20 cellular contexts compared by ENCODE assay signal in the genomic region with DNA sequence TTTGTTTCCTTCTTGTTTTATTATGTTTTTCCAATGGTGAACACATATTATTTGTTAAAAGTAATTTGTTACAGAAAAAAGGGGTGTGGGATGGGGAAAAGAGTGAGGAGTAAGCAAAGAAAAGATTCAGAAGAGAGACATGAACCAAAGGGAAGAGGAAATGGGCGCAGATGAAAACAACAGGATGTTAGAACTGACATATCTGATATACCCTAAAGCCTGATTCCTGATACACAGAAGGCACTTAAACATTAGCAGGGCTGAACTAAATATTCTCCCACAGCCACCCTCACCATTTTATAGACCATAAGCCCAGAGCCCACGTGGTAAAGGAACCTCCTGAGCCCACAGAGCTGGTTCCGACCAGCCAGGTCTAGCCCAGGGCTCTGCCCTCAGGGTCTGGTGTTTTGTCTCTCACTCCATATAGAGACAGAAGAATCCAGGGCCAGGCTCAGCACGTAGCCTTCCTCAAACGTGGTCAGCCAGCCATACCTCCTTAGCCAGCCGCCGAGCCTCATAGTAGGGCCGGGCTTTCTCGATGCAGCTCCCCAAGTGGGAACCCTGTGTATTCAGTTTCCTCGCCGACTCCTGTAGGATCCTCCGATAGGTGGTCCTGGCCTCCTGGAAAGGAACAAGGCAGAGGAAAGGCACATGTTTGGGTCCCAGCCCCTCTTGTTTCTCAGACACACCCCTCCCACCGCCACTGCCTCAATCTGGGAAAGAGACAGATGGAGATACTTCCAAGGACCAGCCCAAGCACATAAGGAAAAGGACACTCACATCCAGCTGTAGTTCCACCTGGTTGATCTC. TPM values are rescaled to one million over a fixed set of nuclear protein-coding genes. Genes with fewer than 3 reads are reported as not detected.
DNase-seq lines count a peak whose midpoint lies in the region; ATAC-seq and TF ChIP-seq lines count a peak whose summit lies in the region.
"Had no signal": no experiment of that assay in that cellular context is flagged by ENCODE, and none has a peak within 500 bp of the region (broad histone marks: within the 10 kb centered on the region; RNA-seq: fewer than 3 reads in every experiment).

No MANE protein-coding gene starts in this region.

- no peak overlapping the region for H3K27ac ChIP-seq in CD8-positive, alpha-beta T cell (ENCODE audit: low read depth, low read length)
- H3K27ac ChIP-seq: A549 had no signal

- POLR2A ChIA-PET in CD8-positive, alpha-beta T cell (lab: Charles Lee): interaction anchor here (0.8 kb wide), 1 partner anchor 9 kb away, joined by 3 read pairs; a partner anchor contains a TSS

- ATAC-seq in CD8-positive, alpha-beta T cell: no peak
- no peak for ATAC-seq in activated CD8-positive, alpha-beta memory T cell treated with anti-CD3 and anti-CD28 coated beads, Interleukin-2, amount 10 ng/mL, durations not matched to agents 7 days and 5 days
- ATAC-seq in natural killer cell treated with Interleukin-12 subunit alpha and Interleukin-12 subunit beta and Interleukin-15 and Interleukin-18, amount 100 ng/mL, for 72 hours: no peak
- no peak for ATAC-seq in HG02798 (IDR thresholded peaks at IDR 0.05; ENCODE audit: poor library complexity, unreplicated experiment)
- ATAC-seq: A549, left cardiac atrium had no signal

- H3K4me3 Mint-ChIP-seq in activated CD4-positive, alpha-beta T cell treated with anti-CD3 and anti-CD28 coated beads, Interleukin-2, amount 10 ng/mL, durations not matched to agents 24 days and 14 days: peak overlapping the region; percentile 36
- peak overlapping the region; percentile 32 for H3K4me3 Mint-ChIP-seq in CD8-positive, alpha-beta T cell
- no peak overlapping the region for H3K4me3 Mint-ChIP-seq in activated CD8-positive, alpha-beta memory T cell treated with anti-CD3 and anti-CD28 coated beads, Interleukin-2, amount 10 ng/mL, durations not matched to agents 7 days and 5 days
- peak overlapping the region; percentile 19 for H3K4me3 Mint-ChIP-seq in natural killer cell treated with Interleukin-12 subunit alpha and Interleukin-12 subunit beta and Interleukin-15 and Interleukin-18, amount 100 ng/mL, for 72 hours
- H3K4me3 Mint-ChIP-seq: stimulated activated memory B cell treated with anti-CD40 and anti-IgM and Interleukin-4, amounts not matched to agents 10 μg/mL and 1 μg/mL and 100 μg/mL, for 72 hours had no signal

- peak overlapping the region; percentile 76 for H3K27ac Mint-ChIP-seq in activated CD4-positive, alpha-beta T cell treated with anti-CD3 and anti-CD28 coated beads, Interleukin-2, amount 10 ng/mL, durations not matched to agents 24 days and 14 days
- H3K27ac Mint-ChIP-seq in CD8-positive, alpha-beta T cell: peak overlapping the region; percentile 64
- H3K27ac Mint-ChIP-seq in activated CD8-positive, alpha-beta memory T cell treated with anti-CD3 and anti-CD28 coated beads, Interleukin-2, amount 10 ng/mL, durations not matched to agents 7 days and 5 days: peak overlapping the region; percentile 50
- peak overlapping the region; percentile 58 to 70 for H3K27ac Mint-ChIP-seq in natural killer cell treated with Interleukin-12 subunit alpha and Interleukin-12 subunit beta and Interleukin-15 and Interleukin-18, amount 100 ng/mL, for 72 hours

- no peaks in the 10 kb centered on the region for H3K9me3 ChIP-seq in CD8-positive, alpha-beta T cell (ENCODE audit: low read length)
- H3K9me3 ChIP-seq: A549, mucosa of descending colon had no signal

- no peak overlapping the region for H3K4me3 ChIP-seq in CD8-positive, alpha-beta T cell (ENCODE audit: low read depth, low read length)
- H3K4me3 ChIP-seq: A549, mucosa of descending colon, smooth muscle cell had no signal

- H3K27me3 Mint-ChIP-seq in activated CD4-positive, alpha-beta T cell treated with anti-CD3 and anti-CD28 coated beads, Interleukin-2, amount 10 ng/mL, durations not matched to agents 24 days and 14 days: no peaks in the 10 kb centered on the region
- no peaks in the 10 kb centered on the region for H3K27me3 Mint-ChIP-seq in CD8-positive, alpha-beta T cell (ENCODE audit: low read depth)
- no peaks in the 10 kb centered on the region for H3K27me3 Mint-ChIP-seq in activated CD8-positive, alpha-beta memory T cell treated with anti-CD3 and anti-CD28 coated beads, Interleukin-2, amount 10 ng/mL, durations not matched to agents 7 days and 5 days
- H3K27me3 Mint-ChIP-seq in natural killer cell treated with Interleukin-12 subunit alpha and Interleukin-12 subunit beta and Interleukin-15 and Interleukin-18, amount 100 ng/mL, for 72 hours: no peaks in the 10 kb centered on the region
- H3K27me3 Mint-ChIP-seq: IgD-negative memory B cell; stimulated activated memory B cell treated with anti-CD40 and anti-IgM and Interleukin-4, amounts not matched to agents 10 μg/mL and 1 μg/mL and 100 μg/mL, for 72 hours had no signal

- DNase-seq in activated CD4-positive, alpha-beta T cell treated with anti-CD3 and anti-CD28 coated beads, Interleukin-2, amount 10 ng/mL, durations not matched to agents 24 days and 14 days: peak; percentile 56
- no peak for DNase-seq in activated CD4-positive, alpha-beta T cell treated with anti-CD3 and anti-CD28 coated beads, Interleukin-2, amount 50 U/mL, for 48 hours
- DNase-seq in CD8-positive, alpha-beta T cell: no peak
- DNase-seq in activated CD8-positive, alpha-beta memory T cell treated with anti-CD3 and anti-CD28 coated beads, Interleukin-2, amount 10 ng/mL, durations not matched to agents 7 days and 5 days: peak; percentile 32
- no peak for DNase-seq in natural killer cell treated with Interleukin-12 subunit alpha and Interleukin-12 subunit beta and Interleukin-15 and Interleukin-18, amount 100 ng/mL, for 72 hours (ENCODE audit: low spot score)
- DNase-seq in NCI-H2081 (lab: John Stamatoyannopoulos, UW): no peak
- no peak for DNase-seq in kidney tubule cell (ENCODE audit: low spot score)
- DNase-seq: cerebellar nuclear complex, EL, left cardiac atrium, mucosa of descending colon, NCI-H1092, NCI-H2107, NCI-H69, trophoblast cell had no signal

- H3K36me3 ChIP-seq in CD8-positive, alpha-beta T cell (ENCODE audit: insufficient read depth, low read length): peaks cover 21% of the 10 kb centered on the region

- peaks cover 38% of the 10 kb centered on the region for H3K4me1 ChIP-seq in CD8-positive, alpha-beta T cell (ENCODE audit: insufficient read depth, low read length)

- TF ChIP-seq CTCF in CD8-positive, alpha-beta T cell (IDR thresholded peaks at IDR 0.05): no peak

- H3K4me1 Mint-ChIP-seq in activated CD4-positive, alpha-beta T cell treated with anti-CD3 and anti-CD28 coated beads, Interleukin-2, amount 10 ng/mL, durations not matched to agents 24 days and 14 days: peaks cover 38% of the 10 kb centered on the region
- peaks cover 49% of the 10 kb centered on the region for H3K4me1 Mint-ChIP-seq in CD8-positive, alpha-beta T cell (ENCODE audit: low read depth)
- peaks cover 28% of the 10 kb centered on the region for H3K4me1 Mint-ChIP-seq in activated CD8-positive, alpha-beta memory T cell treated with anti-CD3 and anti-CD28 coated beads, Interleukin-2, amount 10 ng/mL, durations not matched to agents 7 days and 5 days
- peaks cover 23 to 32% of the 10 kb centered on the region in 2 donors for H3K4me1 Mint-ChIP-seq in natural killer cell treated with Interleukin-12 subunit alpha and Interleukin-12 subunit beta and Interleukin-15 and Interleukin-18, amount 100 ng/mL, for 72 hours (ENCODE audit: low read depth in 2 of 2)

- H3K27me3 ChIP-seq in CD8-positive, alpha-beta T cell (ENCODE audit: insufficient read depth, low read length): no peaks in the 10 kb centered on the region

- intact Hi-C loops in activated CD4-positive, alpha-beta T cell treated with anti-CD3 and anti-CD28 coated beads, Interleukin-2, amount 10 ng/mL, durations not matched to agents 24 days and 14 days (cut with micrococcal nuclease): no loop called here
- intact Hi-C loops in CD8-positive, alpha-beta T cell (cut with DNase I, micrococcal nuclease): no loop called here

- H3K9me3 Mint-ChIP-seq in activated CD4-positive, alpha-beta T cell treated with anti-CD3 and anti-CD28 coated beads, Interleukin-2, amount 10 ng/mL, durations not matched to agents 24 days and 14 days: no peaks in the 10 kb centered on the region
- H3K9me3 Mint-ChIP-seq in CD8-positive, alpha-beta T cell: no peaks in the 10 kb centered on the region
- no peaks in the 10 kb centered on the region for H3K9me3 Mint-ChIP-seq in activated CD8-positive, alpha-beta memory T cell treated with anti-CD3 and anti-CD28 coated beads, Interleukin-2, amount 10 ng/mL, durations not matched to agents 7 days and 5 days (ENCODE audit: low read depth)
- H3K9me3 Mint-ChIP-seq in natural killer cell treated with Interleukin-12 subunit alpha and Interleukin-12 subunit beta and Interleukin-15 and Interleukin-18, amount 100 ng/mL, for 72 hours: no peaks in the 10 kb centered on the region
- H3K9me3 Mint-ChIP-seq: IgD-negative memory B cell; stimulated activated memory B cell treated with anti-CD40 and anti-IgM and Interleukin-4, amounts not matched to agents 10 μg/mL and 1 μg/mL and 100 μg/mL, for 72 hours had no signal

- CTCF ChIA-PET in CD8-positive, alpha-beta T cell (lab: Charles Lee): no interaction called here
- CTCF ChIA-PET in activated CD8-positive, alpha-beta memory T cell treated with anti-CD3 and anti-CD28 coated beads, Interleukin-2, amount 10 ng/mL, durations not matched to agents 7 days and 5 days (lab: Charles Lee): interaction anchor here (0.9 kb wide), 1 partner anchor 10 kb away, joined by 3 read pairs; no protein-coding TSS in a partner anchor

- H3K36me3 Mint-ChIP-seq in activated CD4-positive, alpha-beta T cell treated with anti-CD3 and anti-CD28 coated beads, Interleukin-2, amount 10 ng/mL, durations not matched to agents 24 days and 14 days (ENCODE audit: low read depth): peaks cover 56% of the 10 kb centered on the region
- H3K36me3 Mint-ChIP-seq in CD8-positive, alpha-beta T cell: peaks cover 81% of the 10 kb centered on the region
- peaks cover 26% of the 10 kb centered on the region for H3K36me3 Mint-ChIP-seq in activated CD8-positive, alpha-beta memory T cell treated with anti-CD3 and anti-CD28 coated beads, Interleukin-2, amount 10 ng/mL, durations not matched to agents 7 days and 5 days
- H3K36me3 Mint-ChIP-seq in natural killer cell treated with Interleukin-12 subunit alpha and Interleukin-12 subunit beta and Interleukin-15 and Interleukin-18, amount 100 ng/mL, for 72 hours: peaks cover 17% of the 10 kb centered on the region

RNA-seq across cellular contexts. Expression of a gene that starts 9.5 kb away (rescaled TPM):
- total RNA-seq in activated CD4-positive, alpha-beta T cell treated with anti-CD3 and anti-CD28 coated beads, Interleukin-2, amount 10 ng/mL, durations not matched to agents 24 days and 14 days: 27.5 and 28.2 TPM in 2 replicates
- total RNA-seq in CD8-positive, alpha-beta T cell: 10 to 100 TPM; 19.0 to 20.4 TPM
- total RNA-seq in activated CD8-positive, alpha-beta memory T cell treated with anti-CD3 and anti-CD28 coated beads, Interleukin-2, amount 10 ng/mL, durations not matched to agents 7 days and 5 days: 10 to 100 TPM; 27.4 to 27.9 TPM
- 10 to 100 TPM; 18.3 to 23.8 TPM for total RNA-seq in natural killer cell treated with Interleukin-12 subunit alpha and Interleukin-12 subunit beta and Interleukin-15 and Interleukin-18, amount 100 ng/mL, for 72 hours

RNA-seq across cellular contexts. Expression of a gene that starts 21.8 kb away (rescaled TPM):
- 44.0 and 48.8 TPM in 2 replicates for total RNA-seq in activated CD4-positive, alpha-beta T cell treated with anti-CD3 and anti-CD28 coated beads, Interleukin-2, amount 10 ng/mL, durations not matched to agents 24 days and 14 days
- total RNA-seq in CD8-positive, alpha-beta T cell: 10 to 100 TPM; 33.8 to 33.9 TPM
- total RNA-seq in activated CD8-positive, alpha-beta memory T cell treated with anti-CD3 and anti-CD28 coated beads, Interleukin-2, amount 10 ng/mL, durations not matched to agents 7 days and 5 days: 10 to 100 TPM; 53.8 to 72.3 TPM
- total RNA-seq in natural killer cell treated with Interleukin-12 subunit alpha and Interleukin-12 subunit beta and Interleukin-15 and Interleukin-18, amount 100 ng/mL, for 72 hours: 10 to 100 TPM; 41.2 to 59.7 TPM

RNA-seq across cellular contexts. Expression of a gene that starts 42.6 kb away (rescaled TPM):
- total RNA-seq in activated CD4-positive, alpha-beta T cell treated with anti-CD3 and anti-CD28 coated beads, Interleukin-2, amount 10 ng/mL, durations not matched to agents 24 days and 14 days: 94.9 and 100 TPM in 2 replicates
- 10 to 100 TPM; 18.7 to 19.2 TPM for total RNA-seq in CD8-positive, alpha-beta T cell
- total RNA-seq in activated CD8-positive, alpha-beta memory T cell treated with anti-CD3 and anti-CD28 coated beads, Interleukin-2, amount 10 ng/mL, durations not matched to agents 7 days and 5 days: 10 to 100 TPM; 70.5 to 74.9 TPM
- 100 to 1,000 TPM in 1 of 2 donors, 10 to 100 TPM in 1; 40.4 to 142 TPM for total RNA-seq in natural killer cell treated with Interleukin-12 subunit alpha and Interleukin-12 subunit beta and Interleukin-15 and Interleukin-18, amount 100 ng/mL, for 72 hours

Comparison
In these comparisons a context has a peak if more than half of its experiments do, and no peak if none do; other contexts are left out.
1. DNase-seq: peak in activated CD4-positive, alpha-beta T cell treated with anti-CD3 and anti-CD28 coated beads, Interleukin-2, amount 10 ng/mL, durations not matched to agents 24 days and 14 days (single experiment) and activated CD8-positive, alpha-beta memory T cell treated with anti-CD3 and anti-CD28 coated beads, Interleukin-2, amount 10 ng/mL, durations not matched to agents 7 days and 5 days (single experiment); none in activated CD4-positive, alpha-beta T cell treated with anti-CD3 and anti-CD28 coated beads, Interleukin-2, amount 50 U/mL, for 48 hours (0 of 2), CD8-positive, alpha-beta T cell (0 of 7), natural killer cell treated with Interleukin-12 subunit alpha and Interleukin-12 subunit beta and Interleukin-15 and Interleukin-18, amount 100 ng/mL, for 72 hours (single experiment), NCI-H2081 (0 of 2) and kidney tubule cell (single experiment).
2. Peak in every context shown above with its lines, with median percentiles within 50 percentile points of each other: H3K27ac Mint-ChIP-seq.